In genomic region chr21:37452222-37452621, GRCh38 we compare ENCODE assay signal across 9 cellular contexts.
A peak's percentile ranks its signal among the peaks of the same experiment; 100 is the strongest.
DNase-seq lines count a peak whose midpoint lies in the region; ATAC-seq and TF ChIP-seq lines count a peak whose summit lies in the region.
"Had no signal": no experiment of that assay in that cellular context is flagged by ENCODE, and none has a peak within 500 bp of the region (broad histone marks: within the 10 kb centered on the region; RNA-seq: fewer than 3 reads in every experiment).

No MANE protein-coding gene starts in this region.

- H3K27me3 Mint-ChIP-seq in CD4-positive, alpha-beta T cell, result no peaks in the 10 kb centered on the region

- peak overlapping the region; percentile 8 for H3K4me3 Mint-ChIP-seq in CD4-positive, alpha-beta T cell

- TF ChIP-seq CTCF in CD4-positive, alpha-beta T cell (IDR thresholded peaks at IDR 0.05), result no peak
- TF ChIP-seq CTCF in gastroesophageal sphincter (IDR thresholded peaks at IDR 0.05), result no peak
- no peak for TF ChIP-seq CTCF in psoas muscle (IDR thresholded peaks at IDR 0.05)
- TF ChIP-seq CTCF in body of pancreas (IDR thresholded peaks at IDR 0.05), result no peak
- TF ChIP-seq CTCF in WERI-Rb-1 (IDR thresholded peaks at IDR 0.05; ENCODE audit: low read depth, low read length), result no peak

- no peaks in the 10 kb centered on the region for H3K27me3 ChIP-seq in CD4-positive, alpha-beta T cell (ENCODE audit: control insufficient read depth, insufficient read depth, low read length)
- H3K27me3 ChIP-seq in SJSA1 (replicated peaks) (no peaks in the 10 kb centered on the region), gastroesophageal sphincter (no peaks in the 10 kb centered on the region), psoas muscle (ENCODE audit: insufficient read depth in 3 of 3, low read length in 2 of 3) (no peaks in the 10 kb centered on the region), body of pancreas (no peaks in the 10 kb centered on the region), WERI-Rb-1 (ENCODE audit: insufficient read depth, low read depth, severe bottlenecking) (no peaks in the 10 kb centered on the region)

- H3K27ac ChIP-seq in CD4-positive, alpha-beta T cell (ENCODE audit: low read depth, low read length), result no peak overlapping the region
- H3K27ac ChIP-seq in SJSA1 (peak overlapping the region; percentile 67), gastroesophageal sphincter (peak overlapping the region in 3 of 4 donors; percentile 42 to 64 (median 50)), psoas muscle (peak overlapping the region; percentile 80), body of pancreas (no peak overlapping the region), WERI-Rb-1 (no peak overlapping the region)

- CTCF ChIA-PET in CD4-positive, alpha-beta T cell (lab: Charles Lee), result interaction anchor here (0.7 kb wide), 1 partner anchor 83 kb away, joined by 3 read pairs; no protein-coding TSS in a partner anchor

- no peaks in the 10 kb centered on the region for H3K9me3 ChIP-seq in CD4-positive, alpha-beta T cell (ENCODE audit: control insufficient read depth, low read length)
- H3K9me3 ChIP-seq in SJSA1 (replicated peaks) (no peaks in the 10 kb centered on the region), gastroesophageal sphincter (no peaks in the 10 kb centered on the region), psoas muscle (no peaks in the 10 kb centered on the region), body of pancreas (no peaks in the 10 kb centered on the region), WERI-Rb-1 (ENCODE audit: severe bottlenecking) (no peaks in the 10 kb centered on the region)

- H3K4me1 ChIP-seq in SJSA1 (replicated peaks) (peaks cover 65% of the 10 kb centered on the region), gastroesophageal sphincter (peaks cover 13 to 91% (median 39%) of the 10 kb centered on the region in 3 donors), psoas muscle (peaks cover 85% of the 10 kb centered on the region), body of pancreas (peaks cover 42% of the 10 kb centered on the region)

- POLR2A ChIA-PET in CD4-positive, alpha-beta T cell (lab: Charles Lee), result no interaction called here

- DNase-seq in CD4-positive, alpha-beta T cell, result no peak
- peak; percentile 84 to 91 for DNase-seq in SJSA1 (ENCODE audit: low read depth in 1 of 2, low spot score in 2 of 2)
- DNase-seq in psoas muscle, result peak in 1 of 2 donors; percentile 59
- DNase-seq in GF-D8 (lab: John Stamatoyannopoulos, UW), result no peak
- no peak for DNase-seq in body of pancreas
- no peak for DNase-seq in WERI-Rb-1
- DNase-seq: SW 1271 had no signal

- peaks cover 90% of the 10 kb centered on the region for H3K4me1 Mint-ChIP-seq in CD4-positive, alpha-beta T cell (ENCODE audit: low read depth)

- H3K36me3 Mint-ChIP-seq in CD4-positive, alpha-beta T cell (ENCODE audit: low read depth), result peaks cover 42% of the 10 kb centered on the region

- H3K27ac Mint-ChIP-seq in CD4-positive, alpha-beta T cell, result peak overlapping the region; percentile 55

- no peak for TF ChIP-seq EP300 in gastroesophageal sphincter (IDR thresholded peaks at IDR 0.05)

- whole genome bisulfite sequencing in gastroesophageal sphincter (ENCODE audit: low coverage in 1 of 2), 2 donors, result 0 to 21% methylated on average over 3 to 4 of the region's 4 CpGs
- WGBS in psoas muscle, 3 donors, result 3 to 24% (median 12%) methylated on average over 4 of the region's 4 CpGs
- WGBS in body of pancreas, 2 donors, result 24 to 42% methylated on average over 4 of the region's 4 CpGs

- peak; percentile 26 for ATAC-seq in CD4-positive, alpha-beta T cell (ENCODE audit: poor library complexity)
- ATAC-seq in gastroesophageal sphincter (peak; percentile 73), psoas muscle (peak; percentile 84 to 88 (median 84)), body of pancreas (no peak)
- ATAC-seq in activated CD4-positive, CD25-positive, alpha-beta regulatory T cell treated with anti-CD3 and anti-CD28 coated beads, Interleukin-2, amount 50 U/mL, for 24 hours, result no peak

- H3K9me3 Mint-ChIP-seq in CD4-positive, alpha-beta T cell, result no peaks in the 10 kb centered on the region

- H3K4me3 ChIP-seq in SJSA1 (no peak overlapping the region), gastroesophageal sphincter (no peak overlapping the region), psoas muscle (no peak overlapping the region), body of pancreas (no peak overlapping the region), WERI-Rb-1 (ENCODE audit: low read depth, low read length) (no peak overlapping the region)

- intact Hi-C loops in CD4-positive, alpha-beta T cell (cut with DNase I, micrococcal nuclease), result no loop called here
- intact Hi-C loops in psoas muscle (cut with DNase I) (loop anchor here in 1 of 2 donors (5.0 kb wide), 1 partner anchor 40 kb away; no protein-coding TSS in a partner anchor), body of pancreas (cut with DNase I) (no loop called here)

- H3K36me3 ChIP-seq in SJSA1 (no peaks in the 10 kb centered on the region; the same call in 1 of the 2 replicates), gastroesophageal sphincter (no peaks in the 10 kb centered on the region), psoas muscle (ENCODE audit: insufficient read depth in 1 of 2, low read depth in 1 of 2) (no peaks in the 10 kb centered on the region), body of pancreas (replicated peaks in 1 of 2; ENCODE audit: insufficient read depth in 1 of 2, low read depth in 2 of 2) (no peaks in the 10 kb centered on the region), WERI-Rb-1 (peaks cover 23% of the 10 kb centered on the region)

- no peak for TF ChIP-seq POLR2A in gastroesophageal sphincter (IDR thresholded peaks at IDR 0.05)
- no peak for TF ChIP-seq POLR2A in body of pancreas (IDR thresholded peaks at IDR 0.05)

Comparison
In these comparisons a context has a peak if more than half of its experiments do, and no peak if none do; other contexts are left out.
1. ATAC-seq: peak in CD4-positive, alpha-beta T cell (single experiment), gastroesophageal sphincter (single experiment) and psoas muscle (4 of 4); none in activated CD4-positive, CD25-positive, alpha-beta regulatory T cell treated with anti-CD3 and anti-CD28 coated beads, Interleukin-2, amount 50 U/mL, for 24 hours (0 of 2) and body of pancreas (single experiment).
2. DNase-seq: peak in SJSA1 (2 of 2); none in CD4-positive, alpha-beta T cell (0 of 10), GF-D8 (single experiment), body of pancreas (0 of 4) and WERI-Rb-1 (single experiment).
3. H3K27ac ChIP-seq: peak in SJSA1 (single experiment), gastroesophageal sphincter (3 of 4) and psoas muscle (single experiment); none in CD4-positive, alpha-beta T cell (single experiment), body of pancreas (0 of 4) and WERI-Rb-1 (single experiment).